ENCODE assay signal across 11 cellular contexts in the genomic region with DNA sequence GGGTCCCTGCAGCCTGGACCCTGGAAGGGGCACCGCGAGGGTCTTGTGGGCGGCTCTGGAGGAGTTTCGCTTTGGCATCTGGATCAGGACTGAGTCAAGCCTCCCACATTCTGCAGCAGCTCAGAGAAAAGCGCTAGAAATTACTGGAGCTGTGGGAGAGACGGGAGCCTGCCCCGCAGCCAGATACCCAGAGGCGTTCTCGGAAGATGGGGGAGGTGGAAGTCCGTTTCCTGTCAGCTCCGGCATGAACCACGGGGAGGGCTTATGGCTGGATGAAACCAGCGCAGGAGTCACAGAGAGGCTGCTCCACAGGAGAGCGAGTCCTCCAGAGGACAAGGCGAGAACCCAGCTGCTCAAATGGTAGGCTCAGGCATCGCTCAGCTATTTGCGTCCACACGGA.
"Had no signal": no experiment of that assay in that cellular context is flagged by ENCODE, and none has a peak within 500 bp of the region (broad histone marks: within the 10 kb centered on the region; RNA-seq: fewer than 3 reads in every experiment).

No MANE protein-coding gene starts in this region.

- DNase-seq: hippocampal formation, pancreas, T-helper 17 cell, transverse colon had no signal

- H3K9me3 ChIP-seq: pancreas, transverse colon had no signal

- H3K4me1 Mint-ChIP-seq: activated naive CD4-positive, alpha-beta T cell treated with anti-CD3 and anti-CD28 coated beads, Interleukin-2, amount 50 U/mL, for 24 hours; central memory CD8-positive, alpha-beta T cell; stimulated activated effector memory CD8-positive, alpha-beta T cell treated with anti-CD3 and anti-CD28 coated beads, Interleukin-12 subunit alpha, Interleukin-12 subunit beta, amount 100 ng/mL, for 72 hours; T-helper 17 cell had no signal

- H3K27ac ChIP-seq: pancreas, skin epidermis, transverse colon had no signal

- ATAC-seq: natural killer cell treated with Interleukin-12 subunit alpha and Interleukin-12 subunit beta and Interleukin-15 and Interleukin-18, amount 100 ng/mL, for 72 hours; pancreas; stimulated activated effector memory CD8-positive, alpha-beta T cell treated with anti-CD3 and anti-CD28 coated beads, Interleukin-12 subunit alpha, Interleukin-12 subunit beta, amount 100 ng/mL, for 72 hours; T-helper 17 cell had no signal

- H3K4me3 ChIP-seq: pancreas, skin epidermis, transverse colon had no signal

- H3K9me3 Mint-ChIP-seq: activated naive CD4-positive, alpha-beta T cell treated with anti-CD3 and anti-CD28 coated beads, Interleukin-2, amount 50 U/mL, for 24 hours; activated T-helper 2 cell treated with anti-CD3 and anti-CD28 coated beads, Interferon-gamma antibody, Interleukin-2, Interleukin-4, amounts not matched to agents 10 μg/mL and 5 μg/mL and 100 μg/mL, durations not matched to agents 14 hours and 24 hours and 36 hours; brain; central memory CD8-positive, alpha-beta T cell; natural killer cell treated with Interleukin-12 subunit alpha and Interleukin-12 subunit beta and Interleukin-15 and Interleukin-18, amount 100 ng/mL, for 72 hours; stimulated activated effector memory CD8-positive, alpha-beta T cell treated with anti-CD3 and anti-CD28 coated beads, Interleukin-12 subunit alpha, Interleukin-12 subunit beta, amount 100 ng/mL, for 72 hours had no signal

- H3K4me1 ChIP-seq: pancreas, transverse colon had no signal

- H3K27ac Mint-ChIP-seq: activated naive CD4-positive, alpha-beta T cell treated with anti-CD3 and anti-CD28 coated beads, Interleukin-2, amount 50 U/mL, for 24 hours; activated T-helper 2 cell treated with anti-CD3 and anti-CD28 coated beads, Interferon-gamma antibody, Interleukin-2, Interleukin-4, amounts not matched to agents 10 μg/mL and 5 μg/mL and 100 μg/mL, durations not matched to agents 14 hours and 24 hours and 36 hours; natural killer cell treated with Interleukin-12 subunit alpha and Interleukin-12 subunit beta and Interleukin-15 and Interleukin-18, amount 100 ng/mL, for 72 hours; stimulated activated effector memory CD8-positive, alpha-beta T cell treated with anti-CD3 and anti-CD28 coated beads, Interleukin-12 subunit alpha, Interleukin-12 subunit beta, amount 100 ng/mL, for 72 hours; T-helper 17 cell had no signal

- H3K36me3 Mint-ChIP-seq: activated naive CD4-positive, alpha-beta T cell treated with anti-CD3 and anti-CD28 coated beads, Interleukin-2, amount 50 U/mL, for 24 hours; brain; natural killer cell treated with Interleukin-12 subunit alpha and Interleukin-12 subunit beta and Interleukin-15 and Interleukin-18, amount 100 ng/mL, for 72 hours; stimulated activated effector memory CD8-positive, alpha-beta T cell treated with anti-CD3 and anti-CD28 coated beads, Interleukin-12 subunit alpha, Interleukin-12 subunit beta, amount 100 ng/mL, for 72 hours had no signal

- H3K36me3 ChIP-seq: pancreas, transverse colon had no signal

- H3K27me3 Mint-ChIP-seq: central memory CD8-positive, alpha-beta T cell had no signal

- H3K4me3 Mint-ChIP-seq: activated naive CD4-positive, alpha-beta T cell treated with anti-CD3 and anti-CD28 coated beads, Interleukin-2, amount 50 U/mL, for 24 hours; brain; central memory CD8-positive, alpha-beta T cell; natural killer cell treated with Interleukin-12 subunit alpha and Interleukin-12 subunit beta and Interleukin-15 and Interleukin-18, amount 100 ng/mL, for 72 hours; stimulated activated effector memory CD8-positive, alpha-beta T cell treated with anti-CD3 and anti-CD28 coated beads, Interleukin-12 subunit alpha, Interleukin-12 subunit beta, amount 100 ng/mL, for 72 hours; T-helper 17 cell had no signal
